8 cellular contexts compared by ENCODE assay signal in genomic region chr14:74492413-74493342, GRCh38. TPM values are rescaled to one million over a fixed set of nuclear protein-coding genes. Genes with fewer than 3 reads are reported as not detected.
DNase-seq lines count a peak whose midpoint lies in the region; ATAC-seq and TF ChIP-seq lines count a peak whose summit lies in the region.

NPC2 (minus strand) TSS chr14:74493305; CDS start chr14:74493274, 31 bp downstream.

- ATAC-seq in HG03159 (IDR thresholded peaks at IDR 0.05; ENCODE audit: unreplicated experiment), result no peak

- no peak for DNase-seq in GM12864 (ENCODE audit: low read depth)
- peak; percentile 21 for DNase-seq in HCEC 1CT
- no peak for DNase-seq in endodermal cell
- DNase-seq in NCI-H510A (lab: John Stamatoyannopoulos, UW), result no peak
- no peak for DNase-seq in NK-92 (lab: John Stamatoyannopoulos, UW; ENCODE audit: unreplicated experiment)

- TF ChIP-seq CTCF in GM12864 (IDR thresholded peaks at IDR 0.05; ENCODE audit: low read depth, low read length, missing control alignments) (no peak), OCI-LY3 (IDR thresholded peaks at IDR 0.05; ENCODE audit: low read depth, low read length) (no peak), endodermal cell (conservative IDR thresholded peaks at IDR 0.05) (no peak)

- peak within 1 kb of the TSS; percentile 83 for H2AFZ ChIP-seq in OCI-LY3 (ENCODE audit: low read depth, low read length)

- no peaks in the 10 kb centered on the region for H3K27me3 Mint-ChIP-seq in endodermal cell (ENCODE audit: insufficient read depth)

- H4K20me1 ChIP-seq in OCI-LY3 (ENCODE audit: insufficient read depth, low read length), result 0 out of 2 replicates have a peak, but pooled peaks cover 3% of the 10 kb centered on the region

- peaks cover 19% of the 10 kb centered on the region for H3K4me1 Mint-ChIP-seq in endodermal cell

- peaks cover 11% of the 10 kb centered on the region for H3K79me2 ChIP-seq in OCI-LY3 (ENCODE audit: low read length)

- H3K27me3 ChIP-seq in OCI-LY3 (ENCODE audit: low read depth, low read length) (no peaks in the 10 kb centered on the region), endodermal cell (ENCODE audit: control insufficient read depth, insufficient read depth, low read length, poor library complexity, severe bottlenecking) (no peaks in the 10 kb centered on the region), muscle layer of colon (ENCODE audit: control insufficient read depth in 1 of 2, insufficient read depth in 2 of 2, low read length in 2 of 2) (no peaks in the 10 kb centered on the region)

- 0 to 1% methylated on average over 25 to 41 of the region's 42 CpGs for WGBS in endodermal cell (ENCODE audit: insufficient coverage in 1 of 2, insufficient read length in 1 of 2), 2 experiments

- H3K9ac ChIP-seq in OCI-LY3 (ENCODE audit: low read length) (peak within 1 kb of the TSS; percentile 77), endodermal cell (ENCODE audit: extremely low read depth, low read length, poor library complexity, severe bottlenecking) (peak within 1 kb of the TSS; percentile 91), muscle layer of colon (ENCODE audit: low read length) (peak within 1 kb of the TSS; percentile 68)

- H3K4me3 ChIP-seq in GM12864 (ENCODE audit: low read depth, low read length), result peak within 1 kb of the TSS; percentile 98
- H3K4me3 ChIP-seq in OCI-LY3 (ENCODE audit: low read length), result peak within 1 kb of the TSS; percentile 89
- H3K4me3 ChIP-seq in endodermal cell (ENCODE audit: low read length), result peak within 1 kb of the TSS; percentile 98
- H3K4me3 ChIP-seq in muscle layer of colon (ENCODE audit: low read depth in 1 of 2, low read length in 2 of 2), result peak within 1 kb of the TSS; percentile 78 to 94

- H3K9me3 ChIP-seq in OCI-LY3 (ENCODE audit: insufficient read depth, low read length) (no peaks in the 10 kb centered on the region), endodermal cell (ENCODE audit: control insufficient read depth, low read length) (no peaks in the 10 kb centered on the region), muscle layer of colon (ENCODE audit: low read length) (no peaks in the 10 kb centered on the region)

- H3K4me1 ChIP-seq in OCI-LY3 (ENCODE audit: low read length) (peaks cover 31% of the 10 kb centered on the region), endodermal cell (ENCODE audit: control insufficient read depth, insufficient read depth, low read length) (peaks cover 13% of the 10 kb centered on the region), muscle layer of colon (ENCODE audit: insufficient read depth, low read length) (peaks cover 6% of the 10 kb centered on the region)

- H3K27ac Mint-ChIP-seq in endodermal cell, result peak within 1 kb of the TSS; percentile 91

- H3K9me3 Mint-ChIP-seq in endodermal cell, result no peaks in the 10 kb centered on the region

- H3K36me3 ChIP-seq in OCI-LY3 (replicated peaks; ENCODE audit: low read depth, low read length) (peaks cover 4% of the 10 kb centered on the region), endodermal cell (ENCODE audit: control insufficient read depth, insufficient read depth, low read length) (peaks cover 40% of the 10 kb centered on the region), muscle layer of colon (ENCODE audit: insufficient read depth, low read length) (peaks cover 7% of the 10 kb centered on the region)

- H3K4me2 ChIP-seq in OCI-LY3 (ENCODE audit: low read length), result peak within 1 kb of the TSS; percentile 99

- no peak within 1 kb of the TSS for H3K4me3 Mint-ChIP-seq in endodermal cell

- peak within 1 kb of the TSS; percentile 14; the same call in 1 of the 2 replicates for H3K27ac ChIP-seq in OCI-LY3 (ENCODE audit: low read length)
- H3K27ac ChIP-seq in endodermal cell (ENCODE audit: low read depth, low read length), result peak within 1 kb of the TSS; percentile 45
- H3K27ac ChIP-seq in muscle layer of colon (ENCODE audit: low read depth, low read length), result peak within 1 kb of the TSS; percentile 83

- peaks cover 12% of the 10 kb centered on the region for H3K36me3 Mint-ChIP-seq in endodermal cell (ENCODE audit: low read depth)

RNA-seq across cellular contexts. Expression of gene NPC2, which starts in this region (rescaled TPM):
- 100 to 1,000 TPM; 279 to 462 TPM for total RNA-seq in endodermal cell
- polyA plus RNA-seq in endodermal cell (2013, experiment 1 of 2), result 171 TPM
- polyA plus RNA-seq in endodermal cell (2013, experiment 2 of 2), result 175 TPM

Comparison
In these comparisons a context has a peak if more than half of its experiments do, and no peak if none do; other contexts are left out.
1. H3K27ac ChIP-seq: peak in every context shown above with its lines; median percentile 83 in muscle layer of colon; 45 in endodermal cell; 14 in OCI-LY3.